Comparison of ENCODE assay signal across 8 cellular contexts in the genomic region with DNA sequence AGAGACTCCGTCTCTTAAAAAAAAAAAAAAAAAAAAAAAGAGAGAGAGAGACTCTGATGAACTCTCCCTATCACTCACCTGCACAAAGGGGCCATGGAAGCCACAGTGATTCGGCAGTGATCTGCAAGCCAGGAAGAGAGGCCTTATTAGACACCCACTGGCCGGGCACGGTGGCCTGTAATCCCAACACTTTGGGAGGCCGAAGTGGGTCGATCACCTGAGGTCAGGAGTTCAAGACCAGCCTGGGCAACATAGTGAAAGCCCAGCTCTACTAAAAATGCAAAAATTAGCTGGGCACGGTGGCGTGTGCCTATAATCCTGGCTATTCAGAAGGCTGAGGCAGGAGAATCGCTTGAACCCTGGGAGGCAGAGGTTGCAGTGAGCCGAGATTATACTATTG.
"Had no signal": no experiment of that assay in that cellular context is flagged by ENCODE, and none has a peak within 500 bp of the region (broad histone marks: within the 10 kb centered on the region; RNA-seq: fewer than 3 reads in every experiment).

No MANE protein-coding gene starts in this region.

- H3K4me3 ChIP-seq: GM23248, GM23338, HAP-1 had no signal

- H3K4me2 ChIP-seq: GM23338 had no signal

- H3K27ac Mint-ChIP-seq: GM23338, HFFc6 had no signal

- H3K4me1 ChIP-seq: HAP-1 had no signal

- H3K36me3 ChIP-seq: HAP-1 had no signal

- H3K9me3 ChIP-seq: HAP-1 had no signal

- H3K9me3 Mint-ChIP-seq: GM23338 had no signal

- H3K9ac ChIP-seq: GM23248 had no signal

- ATAC-seq: GM23338, HCT116 had no signal

- H3K4me3 Mint-ChIP-seq: GM23338, HFFc6 had no signal

- H3K27ac ChIP-seq: GM23248 had no signal

- DNase-seq: GM23248, GOT3, H7, HCEC 1CT, HFFc6 had no signal

- H2AFZ ChIP-seq: GM23248, GM23338 had no signal
